15 cellular contexts compared by ENCODE assay signal in the genomic region with DNA sequence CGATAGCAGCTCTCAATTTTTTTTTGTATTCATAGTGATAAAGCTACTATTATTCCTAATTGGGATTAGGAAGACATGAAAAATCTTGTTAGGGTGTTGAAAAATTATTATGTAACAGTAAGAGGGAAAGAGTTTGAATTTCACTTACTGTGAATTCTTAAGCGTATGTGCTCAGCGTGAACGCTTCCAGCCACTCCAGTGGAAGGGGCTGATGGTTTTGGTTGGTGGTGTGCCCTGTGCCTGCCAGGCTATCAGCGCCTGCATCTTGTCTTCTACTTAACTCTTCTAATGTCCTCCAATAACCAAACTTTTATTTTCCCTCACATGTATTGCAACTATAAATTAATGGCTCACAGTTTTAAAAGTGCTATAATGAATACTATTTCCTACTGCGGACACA. TPM values are rescaled to one million over a fixed set of nuclear protein-coding genes. Genes with fewer than 3 reads are reported as not detected.
DNase-seq lines count a peak whose midpoint lies in the region; ATAC-seq and TF ChIP-seq lines count a peak whose summit lies in the region.
"Had no signal": no experiment of that assay in that cellular context is flagged by ENCODE, and none has a peak within 500 bp of the region (broad histone marks: within the 10 kb centered on the region; RNA-seq: fewer than 3 reads in every experiment).

No MANE protein-coding gene starts in this region.

- TF ChIP-seq EP300 in gastroesophageal sphincter (IDR thresholded peaks at IDR 0.05) (no peak), transverse colon (IDR thresholded peaks at IDR 0.05; ENCODE audit: low read depth) (no peak)

- in situ Hi-C loops in transverse colon (cut with MboI; ENCODE audit: low pct_ligation_motif_present in 1 of 4, low pct_unique_long_range_greater_than_20kb in 1 of 4, low sequenced_read_pairs in 3 of 4) = no loop called here

- BruUV-seq in MCF 10A (replicated peaks; lab: Mats Ljungman, UMichigan) = no TSS peak

- H3K4me1 ChIP-seq in ascending aorta (peaks cover 2 to 15% of the 10 kb centered on the region in 2 donors), gastroesophageal sphincter (peaks cover 6 to 92% (median 8%) of the 10 kb centered on the region in 3 donors), osteoblast (ENCODE audit: insufficient read depth, low read length) (peaks cover 9% of the 10 kb centered on the region), transverse colon (peaks cover 0 to 8% (median 7%) of the 10 kb centered on the region in 4 donors)

- TF ChIP-seq CTCF in ascending aorta (IDR thresholded peaks at IDR 0.05) (no peak), gastroesophageal sphincter (IDR thresholded peaks at IDR 0.05) (no peak), osteoblast (IDR thresholded peaks at IDR 0.05; ENCODE audit: extremely low read depth, low read depth, low read length) (no peak), transverse colon (IDR thresholded peaks at IDR 0.05) (no peak), MCF 10A (IDR thresholded peaks at IDR 0.05; ENCODE audit: unreplicated experiment) (no peak), glutamatergic neuron (IDR thresholded peaks at IDR 0.05; ENCODE audit: partially characterized antibody, unreplicated experiment) (no peak)

- no peaks in the 10 kb centered on the region for H4K20me1 ChIP-seq in osteoblast (ENCODE audit: insufficient read depth, low read length)

- H2AFZ ChIP-seq in osteoblast (ENCODE audit: low read length) = no peak overlapping the region

- no peaks in the 10 kb centered on the region for H3K9me3 ChIP-seq in ascending aorta
- no peaks in the 10 kb centered on the region for H3K9me3 ChIP-seq in gastroesophageal sphincter
- H3K9me3 ChIP-seq in osteoblast (ENCODE audit: low read depth, low read length) = no peaks in the 10 kb centered on the region
- H3K9me3 ChIP-seq in transverse colon = no peaks in the 10 kb centered on the region

- WGBS in gastroesophageal sphincter (ENCODE audit: low coverage in 1 of 2), 2 donors = 49 to 53% methylated on average over 6 of the region's 6 CpGs
- 81 to 85% methylated on average over 6 of the region's 6 CpGs for WGBS in transverse colon (ENCODE audit: low coverage in 1 of 2), 2 donors

- POLR2A ChIA-PET in MCF 10A (lab: Yijun Ruan, JAX) = interaction anchor here (0.8 to 1.2 kb wide), 2 partner anchors 9 to 10 kb away, joined by 3 to 6 read pairs; no protein-coding TSS in a partner anchor

- H3K9me3 Mint-ChIP-seq in activated T-helper 1 cell treated with anti-CD3 and anti-CD28 coated beads, Interleukin-12 subunit alpha, Interleukin-12 subunit beta, Interleukin-2, Interleukin-4 antibody, amounts not matched to agents 30 ng/mL and 10 ng/mL and 1 ng/mL, durations not matched to agents 14 hours and 24 hours and 36 hours = no peaks in the 10 kb centered on the region
- H3K9me3 Mint-ChIP-seq in MCF 10A (ENCODE audit: unreplicated experiment) (no peaks in the 10 kb centered on the region), glutamatergic neuron (ENCODE audit: unreplicated experiment) (peaks cover 3% of the 10 kb centered on the region)
- H3K9me3 Mint-ChIP-seq: dendritic cell treated with granulocyte-macrophage colony-stimulating factor and Interleukin-4, amounts not matched to agents 40 ng/mL and 50 ng/mL, for 4 days; nephron; stimulated activated naive B cell treated with anti-CD40 and anti-IgM and Interleukin-4, amounts not matched to agents 10 μg/mL and 1 μg/mL and 100 μg/mL, for 72 hours had no signal

- TF ChIP-seq POLR2A in gastroesophageal sphincter (IDR thresholded peaks at IDR 0.05) (no peak), transverse colon (IDR thresholded peaks at IDR 0.05) (no peak)

- H3K79me2 ChIP-seq in osteoblast (ENCODE audit: insufficient read depth, low read length) = peaks cover 13% of the 10 kb centered on the region

- no peak overlapping the region for H3K4me3 Mint-ChIP-seq in activated T-helper 1 cell treated with anti-CD3 and anti-CD28 coated beads, Interleukin-12 subunit alpha, Interleukin-12 subunit beta, Interleukin-2, Interleukin-4 antibody, amounts not matched to agents 30 ng/mL and 10 ng/mL and 1 ng/mL, durations not matched to agents 14 hours and 24 hours and 36 hours
- H3K4me3 Mint-ChIP-seq in MCF 10A (ENCODE audit: unreplicated experiment) (no peak overlapping the region), glutamatergic neuron (ENCODE audit: unreplicated experiment) (no peak overlapping the region)
- H3K4me3 Mint-ChIP-seq: dendritic cell treated with granulocyte-macrophage colony-stimulating factor and Interleukin-4, amounts not matched to agents 40 ng/mL and 50 ng/mL, for 4 days; nephron; stimulated activated naive B cell treated with anti-CD40 and anti-IgM and Interleukin-4, amounts not matched to agents 10 μg/mL and 1 μg/mL and 100 μg/mL, for 72 hours had no signal

- H3K27me3 ChIP-seq in ascending aorta = no peaks in the 10 kb centered on the region
- no peaks in the 10 kb centered on the region for H3K27me3 ChIP-seq in gastroesophageal sphincter
- H3K27me3 ChIP-seq in osteoblast (ENCODE audit: insufficient read depth, low read length) = no peaks in the 10 kb centered on the region
- no peaks in the 10 kb centered on the region for H3K27me3 ChIP-seq in transverse colon

- no peaks in the 10 kb centered on the region for H3K36me3 Mint-ChIP-seq in activated T-helper 1 cell treated with anti-CD3 and anti-CD28 coated beads, Interleukin-12 subunit alpha, Interleukin-12 subunit beta, Interleukin-2, Interleukin-4 antibody, amounts not matched to agents 30 ng/mL and 10 ng/mL and 1 ng/mL, durations not matched to agents 14 hours and 24 hours and 36 hours (ENCODE audit: low read depth)
- H3K36me3 Mint-ChIP-seq in MCF 10A (ENCODE audit: insufficient read depth, unreplicated experiment) = no peaks in the 10 kb centered on the region
- no peaks in the 10 kb centered on the region for H3K36me3 Mint-ChIP-seq in glutamatergic neuron (ENCODE audit: unreplicated experiment)

- peak; percentile 42 for ATAC-seq in gastroesophageal sphincter
- ATAC-seq: HepG2 had no signal

- no peaks in the 10 kb centered on the region for H3K27me3 Mint-ChIP-seq in activated T-helper 1 cell treated with anti-CD3 and anti-CD28 coated beads, Interleukin-12 subunit alpha, Interleukin-12 subunit beta, Interleukin-2, Interleukin-4 antibody, amounts not matched to agents 30 ng/mL and 10 ng/mL and 1 ng/mL, durations not matched to agents 14 hours and 24 hours and 36 hours (ENCODE audit: insufficient read depth)
- H3K27me3 Mint-ChIP-seq in MCF 10A (ENCODE audit: insufficient read depth, unreplicated experiment) (no peaks in the 10 kb centered on the region), glutamatergic neuron (ENCODE audit: unreplicated experiment) (peaks cover 4% of the 10 kb centered on the region)
- H3K27me3 Mint-ChIP-seq: dendritic cell treated with granulocyte-macrophage colony-stimulating factor and Interleukin-4, amounts not matched to agents 40 ng/mL and 50 ng/mL, for 4 days; stimulated activated naive B cell treated with anti-CD40 and anti-IgM and Interleukin-4, amounts not matched to agents 10 μg/mL and 1 μg/mL and 100 μg/mL, for 72 hours had no signal

- CTCF ChIA-PET in MCF 10A (lab: Yijun Ruan, JAX) = interaction anchor here (0.6 kb wide), 1 partner anchor 9 kb away, joined by 5 read pairs; no protein-coding TSS in a partner anchor

- H3K4me3 ChIP-seq in ascending aorta = peak overlapping the region; percentile 38 to 54
- H3K4me3 ChIP-seq in gastroesophageal sphincter = peak overlapping the region in 1 of 2 donors; percentile 0
- H3K4me3 ChIP-seq in osteoblast (ENCODE audit: insufficient read depth, low read length) = no peak overlapping the region
- H3K4me3 ChIP-seq in transverse colon = no peak overlapping the region

- DNase-seq in ascending aorta (ENCODE audit: low spot score in 2 of 2) (no peak), osteoblast (ENCODE audit: insufficient read length, low spot score, missing footprints) (no peak), transverse colon (no peak), MCF 10A (ENCODE audit: unreplicated experiment) (no peak), SK-N-DZ (ENCODE audit: low spot score) (no peak), glutamatergic neuron (no peak)
- no peak for DNase-seq in activated T-helper 1 cell treated with anti-CD3 and anti-CD28 coated beads, Interleukin-12 subunit alpha, Interleukin-12 subunit beta, Interleukin-2, Interleukin-4 antibody, amounts not matched to agents 30 ng/mL and 10 ng/mL and 1 ng/mL, durations not matched to agents 14 hours and 24 hours and 36 hours (ENCODE audit: low spot score)
- DNase-seq: activated gamma-delta T cell; COR-L47; NCI-H146; stimulated activated naive B cell treated with anti-CD40 and anti-IgM and Interleukin-4, amounts not matched to agents 10 μg/mL and 1 μg/mL and 100 μg/mL, for 72 hours had no signal

- H3K4me2 ChIP-seq in osteoblast (ENCODE audit: insufficient read depth, low read length) = peak overlapping the region; percentile 6

- H3K27ac Mint-ChIP-seq in activated T-helper 1 cell treated with anti-CD3 and anti-CD28 coated beads, Interleukin-12 subunit alpha, Interleukin-12 subunit beta, Interleukin-2, Interleukin-4 antibody, amounts not matched to agents 30 ng/mL and 10 ng/mL and 1 ng/mL, durations not matched to agents 14 hours and 24 hours and 36 hours = no peak overlapping the region
- no peak overlapping the region for H3K27ac Mint-ChIP-seq in MCF 10A (ENCODE audit: low read depth, unreplicated experiment)
- H3K27ac Mint-ChIP-seq in glutamatergic neuron (ENCODE audit: unreplicated experiment) = no peak overlapping the region
- H3K27ac Mint-ChIP-seq: dendritic cell treated with granulocyte-macrophage colony-stimulating factor and Interleukin-4, amounts not matched to agents 40 ng/mL and 50 ng/mL, for 4 days; stimulated activated naive B cell treated with anti-CD40 and anti-IgM and Interleukin-4, amounts not matched to agents 10 μg/mL and 1 μg/mL and 100 μg/mL, for 72 hours had no signal

- H3K36me3 ChIP-seq in ascending aorta (no peaks in the 10 kb centered on the region), gastroesophageal sphincter (no peaks in the 10 kb centered on the region), osteoblast (ENCODE audit: insufficient read depth, low read length) (no peaks in the 10 kb centered on the region), transverse colon (no peaks in the 10 kb centered on the region)

- intact Hi-C loops in ascending aorta (cut with DNase I) = loop anchor here (1.0 to 5.0 kb wide), 2 partner anchors 23 to 495 kb away; a partner anchor contains a TSS
- intact Hi-C loops in transverse colon (cut with DNase I; ENCODE audit: low total_unique reads) = loop anchor here (10.0 kb wide), 1 partner anchor 503 kb away; a partner anchor contains a TSS
- intact Hi-C loops in activated T-helper 1 cell treated with anti-CD3 and anti-CD28 coated beads, Interleukin-12 subunit alpha, Interleukin-12 subunit beta, Interleukin-2, Interleukin-4 antibody, amounts not matched to agents 30 ng/mL and 10 ng/mL and 1 ng/mL, durations not matched to agents 14 hours and 24 hours and 36 hours (cut with micrococcal nuclease) = no loop called here
- intact Hi-C loops in MCF 10A (cut with micrococcal nuclease) = no loop called here

- H3K27ac ChIP-seq in ascending aorta = peak overlapping the region; percentile 91 to 94
- H3K27ac ChIP-seq in gastroesophageal sphincter = peak overlapping the region; percentile 86 to 99 (median 89)
- H3K27ac ChIP-seq in osteoblast (ENCODE audit: low read depth, low read length) = peak overlapping the region; percentile 94
- peak overlapping the region; percentile 2 to 80 (median 65) for H3K27ac ChIP-seq in transverse colon

- H3K4me1 Mint-ChIP-seq in activated T-helper 1 cell treated with anti-CD3 and anti-CD28 coated beads, Interleukin-12 subunit alpha, Interleukin-12 subunit beta, Interleukin-2, Interleukin-4 antibody, amounts not matched to agents 30 ng/mL and 10 ng/mL and 1 ng/mL, durations not matched to agents 14 hours and 24 hours and 36 hours (ENCODE audit: low read depth) = no peaks in the 10 kb centered on the region
- peaks cover 7% of the 10 kb centered on the region for H3K4me1 Mint-ChIP-seq in MCF 10A (ENCODE audit: insufficient read depth, unreplicated experiment)
- H3K4me1 Mint-ChIP-seq in glutamatergic neuron (ENCODE audit: low read depth, unreplicated experiment) = peaks cover 46% of the 10 kb centered on the region

RNA-seq across cellular contexts. Expression of a gene that starts 22.5 kb away (rescaled TPM):
- total RNA-seq in ascending aorta (3.5 TPM), gastroesophageal sphincter (10 to 100 TPM; 12.5 to 29.9 (median 21.5) TPM), osteoblast (8.7 and 9.1 TPM in 2 replicates), transverse colon (100 to 1,000 TPM in 1 of 4 donors, 1 to 10 TPM in 3; 3.0 to 151 (median 8.5) TPM), MCF 10A (2022) (7.6 and 11.4 TPM in 2 replicates), glutamatergic neuron (ENCODE audit: unreplicated experiment) (17.8 TPM)
- total RNA-seq in activated T-helper 1 cell treated with anti-CD3 and anti-CD28 coated beads, Interleukin-12 subunit alpha, Interleukin-12 subunit beta, Interleukin-2, Interleukin-4 antibody, amounts not matched to agents 30 ng/mL and 10 ng/mL and 1 ng/mL, durations not matched to agents 14 hours and 24 hours and 36 hours = 13.4 and 17.9 TPM in 2 replicates
- 11.5 and 15.1 TPM in 2 replicates for polyA plus RNA-seq in SK-N-DZ (2014; cell fraction: cytosol; rRNA removed)
- 18.9 and 21.1 TPM in 2 replicates for polyA plus RNA-seq in SK-N-DZ (2014; cell fraction: nucleus; rRNA removed)

Comparison
In these comparisons a context has a peak if more than half of its experiments do, and no peak if none do; other contexts are left out.
1. H3K4me3 ChIP-seq: peak in ascending aorta (2 of 2); none in osteoblast (single experiment) and transverse colon (0 of 4).
2. intact Hi-C loops: an anchor here in ascending aorta (1.0 to 5.0 kb wide) and transverse colon (10.0 kb wide); none called in activated T-helper 1 cell treated with anti-CD3 and anti-CD28 coated beads, Interleukin-12 subunit alpha, Interleukin-12 subunit beta, Interleukin-2, Interleukin-4 antibody, amounts not matched to agents 30 ng/mL and 10 ng/mL and 1 ng/mL, durations not matched to agents 14 hours and 24 hours and 36 hours and MCF 10A.
3. Peak in every context shown above with its lines, with median percentiles within 50 percentile points of each other: H3K27ac ChIP-seq.